In genomic region chr17:30534938-30535921, GRCh38 we compare ENCODE assay signal across 1 cellular context.
TF ChIP-seq lines count a peak whose summit lies in the region.

No MANE protein-coding gene starts in this region.

TF ChIP-seq in A549, 52 proteins besides CTCF, POLR2A, EP300 and RAD21 (continued from another document):
- TF ChIP-seq, protein P1, sequence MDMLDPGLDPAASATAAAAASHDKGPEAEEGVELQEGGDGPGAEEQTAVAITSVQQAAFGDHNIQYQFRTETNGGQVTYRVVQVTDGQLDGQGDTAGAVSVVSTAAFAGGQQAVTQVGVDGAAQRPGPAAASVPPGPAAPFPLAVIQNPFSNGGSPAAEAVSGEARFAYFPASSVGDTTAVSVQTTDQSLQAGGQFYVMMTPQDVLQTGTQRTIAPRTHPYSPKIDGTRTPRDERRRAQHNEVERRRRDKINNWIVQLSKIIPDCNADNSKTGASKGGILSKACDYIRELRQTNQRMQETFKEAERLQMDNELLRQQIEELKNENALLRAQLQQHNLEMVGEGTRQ (IDR thresholded peaks at IDR 0.05), result no peak
- no peak for TF ChIP-seq KDM1A (IDR thresholded peaks at IDR 0.05; ENCODE audit: low read depth)
- no peak for TF ChIP-seq KDM5A (IDR thresholded peaks at IDR 0.05)
- TF ChIP-seq FOSL2 (IDR thresholded peaks at IDR 0.05), result no peak
- no peak for TF ChIP-seq FOSL2 (CRISPR knock-in tag; IDR thresholded peaks at IDR 0.05)
- no peak for TF ChIP-seq CHD4 (IDR thresholded peaks at IDR 0.05; ENCODE audit: borderline replicate concordance)
- TF ChIP-seq EHF (CRISPR knock-in tag; IDR thresholded peaks at IDR 0.05), result no peak
- TF ChIP-seq CEBPB (IDR thresholded peaks at IDR 0.05), result no peak
- TF ChIP-seq HES2 (IDR thresholded peaks at IDR 0.05), result no peak
